11 cellular contexts compared by ENCODE assay signal in genomic region chr2:42125887-42126594, GRCh38. TPM values are rescaled to one million over a fixed set of nuclear protein-coding genes. Genes with fewer than 3 reads are reported as not detected.
DNase-seq lines count a peak whose midpoint lies in the region; ATAC-seq and TF ChIP-seq lines count a peak whose summit lies in the region.
"Had no signal": no experiment of that assay in that cellular context is flagged by ENCODE, and none has a peak within 500 bp of the region (broad histone marks: within the 10 kb centered on the region; RNA-seq: fewer than 3 reads in every experiment).

No MANE protein-coding gene starts in this region.

- H3K9me3 Mint-ChIP-seq in activated CD4-positive, alpha-beta T cell treated with anti-CD3 and anti-CD28 coated beads, Interleukin-2, amount 10 ng/mL, durations not matched to agents 7 days and 5 days = peaks cover 8% of the 10 kb centered on the region
- H3K9me3 Mint-ChIP-seq in activated CD4-positive, alpha-beta T cell treated with anti-CD3 and anti-CD28 coated beads for 36 hours (ENCODE audit: low read depth) = no peaks in the 10 kb centered on the region

- H3K36me3 Mint-ChIP-seq in activated CD4-positive, alpha-beta T cell treated with anti-CD3 and anti-CD28 coated beads, Interleukin-2, amount 10 ng/mL, durations not matched to agents 7 days and 5 days (ENCODE audit: low read depth) = peaks cover 11% of the 10 kb centered on the region
- H3K36me3 Mint-ChIP-seq in activated CD4-positive, alpha-beta T cell treated with anti-CD3 and anti-CD28 coated beads for 36 hours (ENCODE audit: low read depth) = no peaks in the 10 kb centered on the region

- H3K4me1 Mint-ChIP-seq in activated CD4-positive, alpha-beta T cell treated with anti-CD3 and anti-CD28 coated beads, Interleukin-2, amount 10 ng/mL, durations not matched to agents 7 days and 5 days = peaks cover 74% of the 10 kb centered on the region
- H3K4me1 Mint-ChIP-seq in activated CD4-positive, alpha-beta T cell treated with anti-CD3 and anti-CD28 coated beads for 36 hours = peaks cover 70% of the 10 kb centered on the region

- CTCF ChIA-PET in activated CD4-positive, alpha-beta T cell treated with anti-CD3 and anti-CD28 coated beads, Interleukin-2, amount 10 ng/mL, durations not matched to agents 7 days and 5 days (lab: Charles Lee) = interaction anchor here (0.6 to 5.2 kb wide), 9 partner anchors 8 to 107 kb away, joined by 3 to 34 read pairs (median 5); no protein-coding TSS in a partner anchor
- CTCF ChIA-PET in activated CD4-positive, alpha-beta T cell treated with anti-CD3 and anti-CD28 coated beads for 36 hours (lab: Charles Lee) = interaction anchor here (0.8 to 1.7 kb wide), 6 partner anchors 11 to 70 kb away, joined by 3 to 6 read pairs (median 4); no protein-coding TSS in a partner anchor

- peak overlapping the region; percentile 54 for H3K27ac Mint-ChIP-seq in activated CD4-positive, alpha-beta T cell treated with anti-CD3 and anti-CD28 coated beads, Interleukin-2, amount 10 ng/mL, durations not matched to agents 7 days and 5 days
- H3K27ac Mint-ChIP-seq in activated CD4-positive, alpha-beta T cell treated with anti-CD3 and anti-CD28 coated beads for 36 hours = no peak overlapping the region

- POLR2A ChIA-PET in activated CD4-positive, alpha-beta T cell treated with anti-CD3 and anti-CD28 coated beads, Interleukin-2, amount 10 ng/mL, durations not matched to agents 7 days and 5 days (lab: Charles Lee) = interaction anchor here (0.6 kb wide), 1 partner anchor 360 kb away, joined by 4 read pairs; no protein-coding TSS in a partner anchor
- POLR2A ChIA-PET in activated CD4-positive, alpha-beta T cell treated with anti-CD3 and anti-CD28 coated beads for 36 hours (lab: Charles Lee) = no interaction called here

- intact Hi-C loops in activated CD4-positive, alpha-beta T cell treated with anti-CD3 and anti-CD28 coated beads for 36 hours (cut with DNase I, micrococcal nuclease) = no loop called here

- no peak for TF ChIP-seq CTCF in fibroblast of mammary gland (conservative IDR thresholded peaks at IDR 0.05; ENCODE audit: control insufficient read depth, insufficient read depth, low read depth, low read length)

- no peak for ATAC-seq in HG03135 (IDR thresholded peaks at IDR 0.05; ENCODE audit: unreplicated experiment)
- ATAC-seq in activated CD4-positive, alpha-beta T cell treated with anti-CD3 and anti-CD28 coated beads for 36 hours = no peak

- H3K27ac ChIP-seq in skin epidermis = peak overlapping the region in 16 of 21 experiments; percentile 9 to 96 (median 62)
- H3K27ac ChIP-seq: pancreas had no signal

- DNase-seq in activated CD4-positive, alpha-beta T cell treated with anti-CD3 and anti-CD28 coated beads, Interleukin-2, amount 10 ng/mL, durations not matched to agents 7 days and 5 days = no peak
- no peak for DNase-seq in activated CD4-positive, alpha-beta T cell treated with anti-CD3 and anti-CD28 coated beads, Interleukin-2, amount 50 U/mL, for 4 hours
- DNase-seq in OCI-M2 (lab: John Stamatoyannopoulos, UW; ENCODE audit: unreplicated experiment) (peak; percentile 20), fibroblast of mammary gland (ENCODE audit: low read depth) (peak; percentile 60), NCI-H2196 (lab: John Stamatoyannopoulos, UW; ENCODE audit: unreplicated experiment) (no peak)
- DNase-seq in activated CD4-positive, alpha-beta T cell treated with anti-CD3 and anti-CD28 coated beads for 36 hours = no peak
- DNase-seq: AML-193, amygdala, pancreas had no signal

- no peak overlapping the region for H3K4me3 Mint-ChIP-seq in activated CD4-positive, alpha-beta T cell treated with anti-CD3 and anti-CD28 coated beads, Interleukin-2, amount 10 ng/mL, durations not matched to agents 7 days and 5 days
- H3K4me3 Mint-ChIP-seq in activated CD4-positive, alpha-beta T cell treated with anti-CD3 and anti-CD28 coated beads for 36 hours = no peak overlapping the region

- no peaks in the 10 kb centered on the region for H3K27me3 Mint-ChIP-seq in activated CD4-positive, alpha-beta T cell treated with anti-CD3 and anti-CD28 coated beads, Interleukin-2, amount 10 ng/mL, durations not matched to agents 7 days and 5 days
- no peaks in the 10 kb centered on the region for H3K27me3 Mint-ChIP-seq in activated CD4-positive, alpha-beta T cell treated with anti-CD3 and anti-CD28 coated beads for 36 hours

- H3K4me3 ChIP-seq in fibroblast of mammary gland (ENCODE audit: control insufficient read depth, low read depth, low read length) (no peak overlapping the region), skin epidermis (no peak overlapping the region)
- H3K4me3 ChIP-seq: pancreas had no signal

RNA-seq across cellular contexts. Expression of gene EML4, which starts 43.1 kb away (rescaled TPM):
- 10 to 100 TPM; 93.8 to 99.6 TPM for total RNA-seq in activated CD4-positive, alpha-beta T cell treated with anti-CD3 and anti-CD28 coated beads, Interleukin-2, amount 10 ng/mL, durations not matched to agents 7 days and 5 days
- total RNA-seq in activated CD4-positive, alpha-beta T cell treated with anti-CD3 and anti-CD28 coated beads for 36 hours = 10 to 100 TPM; 72.1 to 74.1 TPM

Comparison
In these comparisons a context has a peak if more than half of its experiments do, and no peak if none do; other contexts are left out.
1. DNase-seq: peak in OCI-M2 (single experiment) and fibroblast of mammary gland (single experiment); none in activated CD4-positive, alpha-beta T cell treated with anti-CD3 and anti-CD28 coated beads, Interleukin-2, amount 10 ng/mL, durations not matched to agents 7 days and 5 days (single experiment), activated CD4-positive, alpha-beta T cell treated with anti-CD3 and anti-CD28 coated beads, Interleukin-2, amount 50 U/mL, for 4 hours (0 of 2), NCI-H2196 (single experiment) and activated CD4-positive, alpha-beta T cell treated with anti-CD3 and anti-CD28 coated beads for 36 hours (single experiment).